ENCODE assay signal across 2 cellular contexts in genomic region chr16:2189252-2189893, GRCh38.
TF ChIP-seq lines count a peak whose summit lies in the region.

No MANE protein-coding gene starts in this region.

TF ChIP-seq in GM23338, 12 proteins besides CTCF, POLR2A, EP300 and RAD21:
- no peak for TF ChIP-seq REST (IDR thresholded peaks at IDR 0.05; ENCODE audit: unreplicated experiment)
- no peak for TF ChIP-seq ZNF331 (CRISPR knock-in tag; IDR thresholded peaks at IDR 0.05; ENCODE audit: low read depth)
- TF ChIP-seq POLR2AphosphoS5 (IDR thresholded peaks at IDR 0.05; ENCODE audit: low read depth) = no peak
- TF ChIP-seq ETS1 (IDR thresholded peaks at IDR 0.05) = no peak
- no peak for TF ChIP-seq CREB1 (CRISPR knock-in tag; IDR thresholded peaks at IDR 0.05; ENCODE audit: low read depth)
- no peak for TF ChIP-seq STAT1 (IDR thresholded peaks at IDR 0.05; ENCODE audit: unreplicated experiment)
- no peak for TF ChIP-seq EZH2phosphoT487 (IDR thresholded peaks at IDR 0.05; ENCODE audit: unreplicated experiment)
- no peak for TF ChIP-seq ZNF462 (CRISPR knock-in tag; IDR thresholded peaks at IDR 0.05)
- no peak for TF ChIP-seq JUNB (IDR thresholded peaks at IDR 0.05; ENCODE audit: unreplicated experiment)
- TF ChIP-seq EZH2 (IDR thresholded peaks at IDR 0.05; ENCODE audit: low read depth, unreplicated experiment) = no peak
- TF ChIP-seq ZNF114 (CRISPR knock-in tag; IDR thresholded peaks at IDR 0.05) = no peak
- TF ChIP-seq NANOG (IDR thresholded peaks at IDR 0.05; ENCODE audit: borderline replicate concordance) = no peak
TF ChIP-seq in GM23338: peak in this region for 0.

TF ChIP-seq in GM12878, 131 proteins besides CTCF, POLR2A, EP300 and RAD21:
- no peak for TF ChIP-seq ELK1 (IDR thresholded peaks at IDR 0.05; ENCODE audit: low read depth, low read length)
- peak; percentile 57; the same call in 1 of the 2 replicates for TF ChIP-seq NR2C1 (IDR thresholded peaks at IDR 0.05)
- no peak for TF ChIP-seq ZSCAN29 (IDR thresholded peaks at IDR 0.05)
- peak; percentile 62; the same call in 1 of the 2 replicates for TF ChIP-seq NR2F1 (conservative IDR thresholded peaks at IDR 0.05)
- no peak for TF ChIP-seq STAT1 (conservative IDR thresholded peaks at IDR 0.05)
